In genomic region chr14:94342334-94342934, GRCh38 we compare ENCODE assay signal across 1 cellular context.
TF ChIP-seq lines count a peak whose summit lies in the region.

No MANE protein-coding gene starts in this region.

TF ChIP-seq in IMR-90, 13 proteins besides CTCF, POLR2A, EP300 and RAD21:
- peak; percentile 46; the same call in 1 of the 2 replicates for TF ChIP-seq FOS (IDR thresholded peaks at IDR 0.05; ENCODE audit: low read depth, low read length)
- no peak for TF ChIP-seq ELK1 (IDR thresholded peaks at IDR 0.05; ENCODE audit: borderline replicate concordance, low read depth, low read length)
- TF ChIP-seq CEBPB (IDR thresholded peaks at IDR 0.05; ENCODE audit: low read depth, low read length), result 0 out of 2 replicates have a peak, but pooled peaks have one; percentile 2
- no peak for TF ChIP-seq BHLHE40 (IDR thresholded peaks at IDR 0.05; ENCODE audit: low read depth, low read length)
- TF ChIP-seq MAFK (IDR thresholded peaks at IDR 0.05; ENCODE audit: low read depth, low read length), result peak; percentile 50; the same call in 1 of the 2 replicates
